ENCODE assay signal across 16 cellular contexts in genomic region chr1:62317021-62317768, GRCh38. TPM values are rescaled to one million over a fixed set of nuclear protein-coding genes. Genes with fewer than 3 reads are reported as not detected.
"Had no signal": no experiment of that assay in that cellular context is flagged by ENCODE, and none has a peak within 500 bp of the region (broad histone marks: within the 10 kb centered on the region; RNA-seq: fewer than 3 reads in every experiment).

No MANE protein-coding gene starts in this region.

- ATAC-seq: esophagus mucosa; naive thymus-derived CD4-positive, alpha-beta T cell; stimulated activated naive CD8-positive, alpha-beta T cell treated with anti-CD3 and anti-CD28 coated beads, Interleukin-15, amount 100 ng/mL, for 72 hours had no signal

- H3K27ac ChIP-seq: right atrium auricular region had no signal

- H3K36me3 ChIP-seq: right atrium auricular region had no signal

- H3K4me1 Mint-ChIP-seq: activated naive CD8-positive, alpha-beta T cell treated with anti-CD3 and anti-CD28 coated beads for 36 hours; stimulated activated naive CD8-positive, alpha-beta T cell treated with anti-CD3 and anti-CD28 coated beads, Interleukin-15, amount 100 ng/mL, for 72 hours had no signal

- H3K4me3 ChIP-seq: mucosa of descending colon, right atrium auricular region had no signal

- H3K27ac Mint-ChIP-seq: activated naive CD8-positive, alpha-beta T cell treated with anti-CD3 and anti-CD28 coated beads for 36 hours; activated T-helper 1 cell treated with anti-CD3 and anti-CD28 coated beads, Interleukin-12 subunit alpha, Interleukin-12 subunit beta, Interleukin-2, Interleukin-4 antibody, amounts not matched to agents 30 ng/mL and 10 ng/mL and 1 ng/mL, durations not matched to agents 14 hours and 24 hours and 36 hours; naive thymus-derived CD4-positive, alpha-beta T cell; progenitor cell of endocrine pancreas; stimulated activated naive CD8-positive, alpha-beta T cell treated with anti-CD3 and anti-CD28 coated beads, Interleukin-15, amount 100 ng/mL, for 72 hours; T-helper 2 cell treated with Interferon-gamma antibody and Interleukin-4, amounts not matched to agents 5 μg/mL and 100 μg/mL, for 36 hours had no signal

- DNase-seq: activated naive CD8-positive, alpha-beta T cell treated with anti-CD3 and anti-CD28 coated beads for 36 hours; islet precursor cell; mucosa of descending colon; naive thymus-derived CD4-positive, alpha-beta T cell; occipital lobe; small intestine; stimulated activated naive CD8-positive, alpha-beta T cell treated with anti-CD3 and anti-CD28 coated beads, Interleukin-15, amount 100 ng/mL, for 72 hours; SW 1271 had no signal

- H3K36me3 Mint-ChIP-seq: activated naive CD8-positive, alpha-beta T cell treated with anti-CD3 and anti-CD28 coated beads for 36 hours; naive thymus-derived CD4-positive, alpha-beta T cell had no signal

- H3K9me3 Mint-ChIP-seq: activated naive CD8-positive, alpha-beta T cell treated with anti-CD3 and anti-CD28 coated beads for 36 hours; activated T-helper 1 cell treated with anti-CD3 and anti-CD28 coated beads, Interleukin-12 subunit alpha, Interleukin-12 subunit beta, Interleukin-2, Interleukin-4 antibody, amounts not matched to agents 30 ng/mL and 10 ng/mL and 1 ng/mL, durations not matched to agents 14 hours and 24 hours and 36 hours; naive thymus-derived CD4-positive, alpha-beta T cell; stimulated activated naive CD8-positive, alpha-beta T cell treated with anti-CD3 and anti-CD28 coated beads, Interleukin-15, amount 100 ng/mL, for 72 hours; T-helper 2 cell treated with Interferon-gamma antibody and Interleukin-4, amounts not matched to agents 5 μg/mL and 100 μg/mL, for 36 hours had no signal

- H3K4me3 Mint-ChIP-seq: activated naive CD8-positive, alpha-beta T cell treated with anti-CD3 and anti-CD28 coated beads for 36 hours; activated T-helper 1 cell treated with anti-CD3 and anti-CD28 coated beads, Interleukin-12 subunit alpha, Interleukin-12 subunit beta, Interleukin-2, Interleukin-4 antibody, amounts not matched to agents 30 ng/mL and 10 ng/mL and 1 ng/mL, durations not matched to agents 14 hours and 24 hours and 36 hours; stimulated activated naive CD8-positive, alpha-beta T cell treated with anti-CD3 and anti-CD28 coated beads, Interleukin-15, amount 100 ng/mL, for 72 hours; T-helper 2 cell treated with Interferon-gamma antibody and Interleukin-4, amounts not matched to agents 5 μg/mL and 100 μg/mL, for 36 hours had no signal

- H3K9me3 ChIP-seq: mucosa of descending colon, right atrium auricular region had no signal

RNA-seq across cellular contexts. Expression of gene KANK4, which starts 2.0 kb away (rescaled TPM):
- total RNA-seq: activated CD8-positive, alpha-beta memory T cell treated with anti-CD3 and anti-CD28 coated beads for 36 hours; activated naive CD8-positive, alpha-beta T cell treated with anti-CD3 and anti-CD28 coated beads for 36 hours; activated T-helper 1 cell treated with anti-CD3 and anti-CD28 coated beads, Interleukin-12 subunit alpha, Interleukin-12 subunit beta, Interleukin-2, Interleukin-4 antibody, amounts not matched to agents 30 ng/mL and 10 ng/mL and 1 ng/mL, durations not matched to agents 14 hours and 24 hours and 36 hours; dermis microvascular lymphatic vessel endothelial cell; esophagus mucosa; lung microvascular endothelial cell; naive thymus-derived CD4-positive, alpha-beta T cell had no signal
- polyA plus RNA-seq: naive thymus-derived CD4-positive, alpha-beta T cell had no signal
